Comparison of ENCODE assay signal across 23 cellular contexts in the genomic region with DNA sequence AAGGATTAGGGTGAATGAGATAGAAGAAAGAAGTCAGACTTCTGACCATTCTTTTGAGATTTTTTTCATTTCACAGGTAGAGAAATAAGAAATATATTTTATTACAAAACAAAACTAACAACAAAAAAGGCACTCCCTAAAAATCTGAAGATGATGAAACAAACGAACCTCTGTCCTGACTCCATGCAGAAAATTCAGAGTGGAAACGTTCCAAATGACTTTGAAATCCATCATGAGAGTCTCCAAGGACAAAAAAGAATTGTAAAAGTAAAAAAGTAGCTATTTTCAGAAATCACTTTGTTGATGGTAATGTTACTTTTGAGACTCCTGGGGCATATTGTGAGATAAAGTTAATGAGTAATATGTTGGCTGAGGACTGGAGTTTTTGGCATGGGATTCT. TPM values are rescaled to one million over a fixed set of nuclear protein-coding genes. Genes with fewer than 3 reads are reported as not detected.
DNase-seq lines count a peak whose midpoint lies in the region; ATAC-seq, FAIRE-seq and TF ChIP-seq lines count a peak whose summit lies in the region.
"Had no signal": no experiment of that assay in that cellular context is flagged by ENCODE, and none has a peak within 500 bp of the region (broad histone marks: within the 10 kb centered on the region; RNA-seq: fewer than 3 reads in every experiment).

No MANE protein-coding gene starts in this region.

- no peaks in the 10 kb centered on the region for H3K9me3 Mint-ChIP-seq in neural progenitor cell
- H3K9me3 Mint-ChIP-seq in stimulated activated effector memory CD8-positive, alpha-beta T cell treated with anti-CD3 and anti-CD28 coated beads, Interleukin-12 subunit alpha, Interleukin-12 subunit beta, amount 100 ng/mL, for 72 hours: no peaks in the 10 kb centered on the region
- H3K9me3 Mint-ChIP-seq: CD4-positive, alpha-beta memory T cell; HFFc6 had no signal

- H3K27me3 Mint-ChIP-seq in neural progenitor cell (ENCODE audit: insufficient read depth, low read depth): peaks cover 3% of the 10 kb centered on the region
- H3K27me3 Mint-ChIP-seq: CD4-positive, alpha-beta memory T cell had no signal

- H3K4me3 ChIP-seq in endothelial cell of umbilical vein (replicated peaks in 1 of 3; ENCODE audit: insufficient read depth in 1 of 3, low read depth in 1 of 3, low read length in 3 of 3) (no peak overlapping the region), neural progenitor cell (no peak overlapping the region), right lobe of liver (no peak overlapping the region), A673 (ENCODE audit: low read depth, low read length, poor library complexity, severe bottlenecking) (no peak overlapping the region)
- H3K4me3 ChIP-seq: A549, HAP-1 had no signal

- H3K79me2 ChIP-seq in endothelial cell of umbilical vein (ENCODE audit: control insufficient read depth, insufficient read depth, low read length) (no peaks in the 10 kb centered on the region), neural progenitor cell (ENCODE audit: low read depth) (peaks cover 9% of the 10 kb centered on the region)

- H3K9me3 ChIP-seq in endothelial cell of umbilical vein (replicated peaks; ENCODE audit: control insufficient read depth, insufficient read depth, low read length) (no peaks in the 10 kb centered on the region), neural progenitor cell (ENCODE audit: low read depth) (no peaks in the 10 kb centered on the region), right lobe of liver (no peaks in the 10 kb centered on the region), A673 (ENCODE audit: low read depth, low read length, poor library complexity, severe bottlenecking) (no peaks in the 10 kb centered on the region)
- H3K9me3 ChIP-seq: A549, HAP-1 had no signal

- H3K4me1 Mint-ChIP-seq in neural progenitor cell: peaks cover 21% of the 10 kb centered on the region
- no peaks in the 10 kb centered on the region for H3K4me1 Mint-ChIP-seq in stimulated activated effector memory CD8-positive, alpha-beta T cell treated with anti-CD3 and anti-CD28 coated beads, Interleukin-12 subunit alpha, Interleukin-12 subunit beta, amount 100 ng/mL, for 72 hours

- intact Hi-C loops in endothelial cell of umbilical vein (cut with micrococcal nuclease): no loop called here
- intact Hi-C loops in right lobe of liver (cut with DNase I): no loop called here
- intact Hi-C loops in A673 (cut with micrococcal nuclease; ENCODE audit: unreplicated experiment): loop anchor here (10.0 kb wide), 1 partner anchor 248 kb away; no protein-coding TSS in a partner anchor

- no peak for DNase-seq in RWPE1 (ENCODE audit: low spot score)
- DNase-seq in endothelial cell of umbilical vein (ENCODE audit: low read depth, low spot score): no peak
- DNase-seq in neural progenitor cell (ENCODE audit: low spot score): no peak
- DNase-seq in stimulated activated effector memory CD8-positive, alpha-beta T cell treated with anti-CD3 and anti-CD28 coated beads, Interleukin-12 subunit alpha, Interleukin-12 subunit beta, amount 100 ng/mL, for 72 hours (ENCODE audit: low spot score in 2 of 2): no peak
- DNase-seq in RCC 7860 (ENCODE audit: low spot score): no peak
- no peak for DNase-seq in right lobe of liver
- DNase-seq in A673 (ENCODE audit: low spot score): no peak
- DNase-seq: 8988T; C1 segment of cervical spinal cord; Calu3; CD4-positive, alpha-beta memory T cell; COR-L47; DMS53; DMS79 treated with DMSO at 0.1 percent for 48 hours; GF-D8; GOT3; HFFc6 had no signal

- H4K20me1 ChIP-seq in endothelial cell of umbilical vein (replicated peaks; ENCODE audit: control insufficient read depth, extremely low read depth, insufficient read depth, low read length) (no peaks in the 10 kb centered on the region), neural progenitor cell (ENCODE audit: low read depth) (no peaks in the 10 kb centered on the region)

- BruUV-seq in endothelial cell of umbilical vein (replicated peaks; lab: Mats Ljungman, UMichigan) (no TSS peak), A673 (replicated peaks; lab: Mats Ljungman, UMichigan) (no TSS peak)

- peak; percentile 4 for FAIRE-seq in endothelial cell of umbilical vein (lab: Jason Lieb, UNC)
- no peak for FAIRE-seq in RCC 7860 (lab: Jason Lieb, UNC)
- FAIRE-seq: A549, GM12891, GM18507, H54 had no signal

- peak overlapping the region; percentile 66 for H3K27ac Mint-ChIP-seq in neural progenitor cell
- peak overlapping the region; percentile 78 for H3K27ac Mint-ChIP-seq in stimulated activated effector memory CD8-positive, alpha-beta T cell treated with anti-CD3 and anti-CD28 coated beads, Interleukin-12 subunit alpha, Interleukin-12 subunit beta, amount 100 ng/mL, for 72 hours
- H3K27ac Mint-ChIP-seq: HFFc6 had no signal

- WGBS in right lobe of liver (ENCODE audit: insufficient coverage, low coverage, low lambda C conversion rate, missing lambda C conversion rate): 41% methylated on average over 2 of the region's 2 CpGs

- H3K9ac ChIP-seq in endothelial cell of umbilical vein (replicated peaks; ENCODE audit: extremely low read depth, insufficient read depth, low read length) (no peak overlapping the region), neural progenitor cell (no peak overlapping the region)

- peaks cover 11% of the 10 kb centered on the region for H3K36me3 Mint-ChIP-seq in neural progenitor cell
- peaks cover 43% of the 10 kb centered on the region for H3K36me3 Mint-ChIP-seq in stimulated activated effector memory CD8-positive, alpha-beta T cell treated with anti-CD3 and anti-CD28 coated beads, Interleukin-12 subunit alpha, Interleukin-12 subunit beta, amount 100 ng/mL, for 72 hours

- H3K4me2 ChIP-seq in endothelial cell of umbilical vein (ENCODE audit: insufficient read depth, low read length): no peak overlapping the region
- H3K4me2 ChIP-seq in neural progenitor cell: no peak overlapping the region
- H3K4me2 ChIP-seq: A549 had no signal

- no peak for ATAC-seq in stimulated activated effector memory CD8-positive, alpha-beta T cell treated with anti-CD3 and anti-CD28 coated beads, Interleukin-12 subunit alpha, Interleukin-12 subunit beta, amount 100 ng/mL, for 72 hours
- ATAC-seq in HG02763 (IDR thresholded peaks at IDR 0.05; ENCODE audit: unreplicated experiment): no peak
- ATAC-seq in right lobe of liver: no peak
- ATAC-seq: A549 had no signal

- no peak overlapping the region for H2AFZ ChIP-seq in endothelial cell of umbilical vein (ENCODE audit: low read depth, low read length)
- H2AFZ ChIP-seq in neural progenitor cell (replicated peaks): no peak overlapping the region

- H3K4me1 ChIP-seq in endothelial cell of umbilical vein (ENCODE audit: control insufficient read depth, extremely low read depth, insufficient read depth, low read length) (no peaks in the 10 kb centered on the region), neural progenitor cell (no peaks in the 10 kb centered on the region), right lobe of liver (no peaks in the 10 kb centered on the region), A673 (ENCODE audit: insufficient read depth, low read length, poor library complexity, severe bottlenecking) (peaks cover 9% of the 10 kb centered on the region)
- H3K4me1 ChIP-seq: A549 had no signal

- no peaks in the 10 kb centered on the region for H3K36me3 ChIP-seq in endothelial cell of umbilical vein (ENCODE audit: control insufficient read depth in 2 of 2, extremely low read depth in 1 of 2, insufficient read depth in 2 of 2, low read length in 2 of 2)
- no peaks in the 10 kb centered on the region for H3K36me3 ChIP-seq in neural progenitor cell
- no peaks in the 10 kb centered on the region for H3K36me3 ChIP-seq in right lobe of liver
- no peaks in the 10 kb centered on the region for H3K36me3 ChIP-seq in A673 (ENCODE audit: insufficient read depth, low read length, poor library complexity, severe bottlenecking)

- dilution Hi-C loops in endothelial cell of umbilical vein (cut with MboI; ENCODE audit: extremely low pct_ligation_motif_present, low sequenced_read_pairs): no loop called here

- H3K27me3 ChIP-seq in endothelial cell of umbilical vein (ENCODE audit: control insufficient read depth in 2 of 2, insufficient read depth in 2 of 2, low read length in 2 of 2) (no peaks in the 10 kb centered on the region), neural progenitor cell (no peaks in the 10 kb centered on the region), right lobe of liver (no peaks in the 10 kb centered on the region), A673 (replicated peaks; ENCODE audit: insufficient read depth, low read depth, low read length, poor library complexity) (no peaks in the 10 kb centered on the region)

- POLR2A ChIA-PET in RWPE1 (lab: Yijun Ruan, JAX; ENCODE audit: low non-redundant PET) (no interaction called here), endothelial cell of umbilical vein (lab: Charles Lee) (no interaction called here), A673 (lab: Charles Lee; ENCODE audit: low non-redundant PET) (no interaction called here)

- peak overlapping the region; percentile 29; the same call in 1 of the 2 replicates for H3K27ac ChIP-seq in RWPE1
- H3K27ac ChIP-seq in endothelial cell of umbilical vein (ENCODE audit: insufficient read depth, low read depth, low read length): no peak overlapping the region
- no peak overlapping the region for H3K27ac ChIP-seq in neural progenitor cell
- H3K27ac ChIP-seq in right lobe of liver: no peak overlapping the region
- H3K27ac ChIP-seq in A673 (ENCODE audit: low read depth, low read length, poor library complexity, severe bottlenecking): no peak overlapping the region
- H3K27ac ChIP-seq: A549 had no signal

- H3K4me3 Mint-ChIP-seq in neural progenitor cell: no peak overlapping the region
- H3K4me3 Mint-ChIP-seq in stimulated activated effector memory CD8-positive, alpha-beta T cell treated with anti-CD3 and anti-CD28 coated beads, Interleukin-12 subunit alpha, Interleukin-12 subunit beta, amount 100 ng/mL, for 72 hours: no peak overlapping the region
- H3K4me3 Mint-ChIP-seq: CD4-positive, alpha-beta memory T cell; HFFc6 had no signal

- no peaks in the 10 kb centered on the region for H3F3A ChIP-seq in neural progenitor cell (ENCODE audit: low read depth)

- CTCF ChIA-PET in RWPE1 (lab: Yijun Ruan, JAX) (no interaction called here), endothelial cell of umbilical vein (lab: Charles Lee) (interaction anchor here (1.1 kb wide), 1 partner anchor 11 kb away, joined by 6 read pairs; no protein-coding TSS in a partner anchor), A673 (lab: Charles Lee) (no interaction called here)

- no peak for TF ChIP-seq POLR2A in endothelial cell of umbilical vein (IDR thresholded peaks at IDR 0.05; ENCODE audit: low read depth, low read length)
- no peak for TF ChIP-seq POLR2A in right lobe of liver (IDR thresholded peaks at IDR 0.05)

- no peaks in the 10 kb centered on the region for H3K9me1 ChIP-seq in endothelial cell of umbilical vein (replicated peaks; ENCODE audit: control insufficient read depth, extremely low read depth, insufficient read depth, low read length)

- TF ChIP-seq CTCF in RWPE1 (conservative IDR thresholded peaks at IDR 0.05; ENCODE audit: low read depth) (no peak), endothelial cell of umbilical vein (IDR thresholded peaks at IDR 0.05; ENCODE audit: extremely low read depth in 1 of 2, insufficient read depth in 1 of 2, low read depth in 1 of 2, low read length in 2 of 2) (no peak), neural progenitor cell (IDR thresholded peaks at IDR 0.05) (no peak), right lobe of liver (IDR thresholded peaks at IDR 0.05) (no peak), A673 (conservative IDR thresholded peaks at IDR 0.05; ENCODE audit: low read depth, low read length) (no peak)

RNA-seq across cellular contexts. Expression of gene MNT, which starts 26.4 kb away (rescaled TPM):
- total RNA-seq in endothelial cell of umbilical vein (21.6 TPM in 2 replicates), neural progenitor cell (ENCODE audit: low replicate concordance) (2.2 and 11.1 TPM in 2 replicates), right lobe of liver (10 to 100 TPM in 2 of 6 experiments, 1 to 10 TPM in 4; 3.3 to 12.6 (median 7.0) TPM), A673 (2021) (32.1 and 33.4 TPM in 2 replicates)
- polyA plus RNA-seq in endothelial cell of umbilical vein: 4.1 and 6.6 TPM in 2 replicates
- 3.1 and 3.8 TPM in 2 replicates for polyA plus RNA-seq in endothelial cell of umbilical vein (2011; cell fraction: cytosol; rRNA removed)
- 16.3 and 21.0 TPM in 2 replicates for polyA plus RNA-seq in endothelial cell of umbilical vein (2011; cell fraction: nucleus; rRNA removed)
- 8.5 and 13.1 TPM in 2 replicates for polyA plus RNA-seq in endothelial cell of umbilical vein (2012)
- polyA minus RNA-seq in endothelial cell of umbilical vein: 5.5 and 8.6 TPM in 2 replicates
- 7.8 TPM for polyA minus RNA-seq in endothelial cell of umbilical vein (2011; cell fraction: cytosol; rRNA and poly(A)+ RNA removed)
- 7.6 and 17.2 TPM in 2 replicates for polyA minus RNA-seq in endothelial cell of umbilical vein (2011; cell fraction: nucleus; rRNA and poly(A)+ RNA removed)
